In the genomic region with DNA sequence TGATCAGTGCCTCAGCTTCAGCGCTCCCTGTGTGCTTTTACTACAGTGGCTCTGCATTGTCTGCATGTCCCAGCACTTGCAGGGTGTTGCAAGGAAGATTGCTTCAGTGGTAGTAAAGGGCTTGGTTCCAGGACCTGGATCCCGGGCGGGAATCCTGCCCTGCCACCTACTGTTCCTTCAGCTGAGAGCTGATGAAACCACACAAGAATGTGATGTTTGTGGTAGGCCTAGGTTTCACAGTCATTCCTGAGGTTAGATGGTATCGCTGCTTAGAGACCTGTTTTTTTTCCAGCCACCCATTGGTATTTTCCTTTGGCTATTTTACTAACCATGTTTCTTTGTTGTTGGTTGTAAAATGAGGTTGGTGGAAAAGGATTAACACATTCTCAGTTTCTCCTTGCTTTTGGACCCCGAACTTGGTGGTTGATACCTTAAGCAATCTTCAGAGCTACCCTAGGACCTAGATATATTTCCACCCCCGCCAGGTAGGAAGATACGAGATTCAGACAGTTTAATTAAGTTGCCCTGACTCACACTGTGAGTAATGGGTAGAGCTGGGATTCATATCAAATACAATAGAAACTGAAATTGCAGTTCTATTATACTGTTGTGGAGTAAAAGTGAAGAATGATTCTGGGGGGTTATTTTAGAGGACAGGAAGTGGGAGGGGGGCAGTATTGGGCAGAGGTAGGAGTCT, we compare ENCODE assay signal across 1 cellular context.
TF ChIP-seq lines count a peak whose summit lies in the region.

No MANE protein-coding gene starts in this region.

TF ChIP-seq in HepG2, 621 proteins besides CTCF, POLR2A, EP300 and RAD21 (continues in another document):
- TF ChIP-seq JUN (CRISPR knock-in tag; IDR thresholded peaks at IDR 0.05) = no peak
- TF ChIP-seq ZNF644 (CRISPR knock-in tag; IDR thresholded peaks at IDR 0.05; ENCODE audit: low read depth) = peak; percentile 28; the same call in 1 of the 2 replicates
- TF ChIP-seq ZBTB21 (CRISPR knock-in tag; IDR thresholded peaks at IDR 0.05) = no peak
- TF ChIP-seq ATRX (CRISPR knock-in tag; IDR thresholded peaks at IDR 0.05; ENCODE audit: borderline replicate concordance) = no peak
- peak; percentile 23; the same call in 1 of the 2 replicates for TF ChIP-seq SOX5 (CRISPR knock-in tag; IDR thresholded peaks at IDR 0.05; ENCODE audit: borderline replicate concordance)
- TF ChIP-seq, protein P1, sequence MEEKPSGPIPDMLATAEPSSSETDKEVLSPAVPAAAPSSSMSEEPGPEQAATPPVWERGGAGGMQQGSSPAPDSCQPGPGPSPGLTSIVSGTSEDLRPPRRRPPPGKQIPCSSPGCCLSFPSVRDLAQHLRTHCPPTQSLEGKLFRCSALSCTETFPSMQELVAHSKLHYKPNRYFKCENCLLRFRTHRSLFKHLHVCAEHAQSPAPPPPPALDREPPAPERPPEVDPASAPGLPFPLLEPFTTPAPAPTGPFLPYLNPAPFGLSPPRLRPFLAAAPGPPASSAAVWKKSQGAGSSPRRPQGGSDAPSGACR (CRISPR knock-in tag; IDR thresholded peaks at IDR 0.05) = no peak
- no peak for TF ChIP-seq MATR3 (CRISPR knock-in tag; IDR thresholded peaks at IDR 0.05)
- TF ChIP-seq ZNF253 (CRISPR knock-in tag; IDR thresholded peaks at IDR 0.05; ENCODE audit: borderline replicate concordance) = no peak
- TF ChIP-seq ZNF768 (CRISPR knock-in tag; IDR thresholded peaks at IDR 0.05) = no peak
- peak; percentile 38; the same call in 1 of the 2 replicates for TF ChIP-seq SMC3 (IDR thresholded peaks at IDR 0.05; ENCODE audit: low read length)
- no peak for TF ChIP-seq ISL2 (CRISPR knock-in tag; IDR thresholded peaks at IDR 0.05)
- no peak for TF ChIP-seq CHD4 (IDR thresholded peaks at IDR 0.05; ENCODE audit: borderline replicate concordance, low read length)
- no peak for TF ChIP-seq PAF1 (CRISPR knock-in tag; IDR thresholded peaks at IDR 0.05)
- peak; percentile 12; the same call in 1 of the 2 replicates for TF ChIP-seq HNF4A (CRISPR knock-in tag; IDR thresholded peaks at IDR 0.05)
- TF ChIP-seq ZNF446 (CRISPR knock-in tag; IDR thresholded peaks at IDR 0.05) = no peak
- TF ChIP-seq, protein P2, sequence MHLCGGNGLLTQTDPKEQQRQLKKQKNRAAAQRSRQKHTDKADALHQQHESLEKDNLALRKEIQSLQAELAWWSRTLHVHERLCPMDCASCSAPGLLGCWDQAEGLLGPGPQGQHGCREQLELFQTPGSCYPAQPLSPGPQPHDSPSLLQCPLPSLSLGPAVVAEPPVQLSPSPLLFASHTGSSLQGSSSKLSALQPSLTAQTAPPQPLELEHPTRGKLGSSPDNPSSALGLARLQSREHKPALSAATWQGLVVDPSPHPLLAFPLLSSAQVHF (CRISPR knock-in tag; IDR thresholded peaks at IDR 0.05) = no peak
- TF ChIP-seq ADNP (CRISPR knock-in tag; IDR thresholded peaks at IDR 0.05) = no peak
- no peak for TF ChIP-seq ZSCAN22 (CRISPR knock-in tag; IDR thresholded peaks at IDR 0.05)
- TF ChIP-seq, protein P3, sequence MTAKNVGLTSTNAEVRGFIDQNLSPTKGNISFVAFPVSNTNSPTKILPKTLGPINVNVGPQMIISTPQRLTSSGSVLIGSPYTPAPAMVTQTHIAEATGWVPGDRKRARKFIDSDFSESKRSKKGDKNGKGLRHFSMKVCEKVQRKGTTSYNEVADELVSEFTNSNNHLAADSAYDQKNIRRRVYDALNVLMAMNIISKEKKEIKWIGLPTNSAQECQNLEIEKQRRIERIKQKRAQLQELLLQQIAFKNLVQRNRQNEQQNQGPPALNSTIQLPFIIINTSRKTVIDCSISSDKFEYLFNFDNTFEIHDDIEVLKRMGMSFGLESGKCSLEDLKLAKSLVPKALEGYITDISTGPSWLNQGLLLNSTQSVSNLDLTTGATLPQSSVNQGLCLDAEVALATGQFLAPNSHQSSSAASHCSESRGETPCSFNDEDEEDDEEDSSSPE (CRISPR knock-in tag; IDR thresholded peaks at IDR 0.05) = 0 out of 2 replicates have a peak, but pooled peaks have one; percentile 39
- TF ChIP-seq ZNF24 (IDR thresholded peaks at IDR 0.05) = no peak
- TF ChIP-seq, protein P4, sequence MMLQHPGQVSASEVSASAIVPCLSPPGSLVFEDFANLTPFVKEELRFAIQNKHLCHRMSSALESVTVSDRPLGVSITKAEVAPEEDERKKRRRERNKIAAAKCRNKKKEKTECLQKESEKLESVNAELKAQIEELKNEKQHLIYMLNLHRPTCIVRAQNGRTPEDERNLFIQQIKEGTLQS (CRISPR knock-in tag; IDR thresholded peaks at IDR 0.05) = peak; percentile 90
- no peak for TF ChIP-seq SMYD3 (CRISPR knock-in tag; IDR thresholded peaks at IDR 0.05)
- TF ChIP-seq CREB1 (IDR thresholded peaks at IDR 0.05) = no peak
- no peak for TF ChIP-seq CREB1 (CRISPR knock-in tag; IDR thresholded peaks at IDR 0.05)
- TF ChIP-seq TBX2 (CRISPR knock-in tag; IDR thresholded peaks at IDR 0.05; ENCODE audit: borderline replicate concordance) = peak; percentile 23; the same call in 1 of the 2 replicates
- TF ChIP-seq ZNF703 (CRISPR knock-in tag; IDR thresholded peaks at IDR 0.05; ENCODE audit: borderline replicate concordance) = no peak
- TF ChIP-seq ESRRA (CRISPR knock-in tag; IDR thresholded peaks at IDR 0.05; ENCODE audit: low read depth) = no peak
- TF ChIP-seq ERF (CRISPR knock-in tag; IDR thresholded peaks at IDR 0.05) = no peak
- no peak for TF ChIP-seq CENPT (CRISPR knock-in tag; IDR thresholded peaks at IDR 0.05; ENCODE audit: low read depth)
- TF ChIP-seq, protein P5, sequence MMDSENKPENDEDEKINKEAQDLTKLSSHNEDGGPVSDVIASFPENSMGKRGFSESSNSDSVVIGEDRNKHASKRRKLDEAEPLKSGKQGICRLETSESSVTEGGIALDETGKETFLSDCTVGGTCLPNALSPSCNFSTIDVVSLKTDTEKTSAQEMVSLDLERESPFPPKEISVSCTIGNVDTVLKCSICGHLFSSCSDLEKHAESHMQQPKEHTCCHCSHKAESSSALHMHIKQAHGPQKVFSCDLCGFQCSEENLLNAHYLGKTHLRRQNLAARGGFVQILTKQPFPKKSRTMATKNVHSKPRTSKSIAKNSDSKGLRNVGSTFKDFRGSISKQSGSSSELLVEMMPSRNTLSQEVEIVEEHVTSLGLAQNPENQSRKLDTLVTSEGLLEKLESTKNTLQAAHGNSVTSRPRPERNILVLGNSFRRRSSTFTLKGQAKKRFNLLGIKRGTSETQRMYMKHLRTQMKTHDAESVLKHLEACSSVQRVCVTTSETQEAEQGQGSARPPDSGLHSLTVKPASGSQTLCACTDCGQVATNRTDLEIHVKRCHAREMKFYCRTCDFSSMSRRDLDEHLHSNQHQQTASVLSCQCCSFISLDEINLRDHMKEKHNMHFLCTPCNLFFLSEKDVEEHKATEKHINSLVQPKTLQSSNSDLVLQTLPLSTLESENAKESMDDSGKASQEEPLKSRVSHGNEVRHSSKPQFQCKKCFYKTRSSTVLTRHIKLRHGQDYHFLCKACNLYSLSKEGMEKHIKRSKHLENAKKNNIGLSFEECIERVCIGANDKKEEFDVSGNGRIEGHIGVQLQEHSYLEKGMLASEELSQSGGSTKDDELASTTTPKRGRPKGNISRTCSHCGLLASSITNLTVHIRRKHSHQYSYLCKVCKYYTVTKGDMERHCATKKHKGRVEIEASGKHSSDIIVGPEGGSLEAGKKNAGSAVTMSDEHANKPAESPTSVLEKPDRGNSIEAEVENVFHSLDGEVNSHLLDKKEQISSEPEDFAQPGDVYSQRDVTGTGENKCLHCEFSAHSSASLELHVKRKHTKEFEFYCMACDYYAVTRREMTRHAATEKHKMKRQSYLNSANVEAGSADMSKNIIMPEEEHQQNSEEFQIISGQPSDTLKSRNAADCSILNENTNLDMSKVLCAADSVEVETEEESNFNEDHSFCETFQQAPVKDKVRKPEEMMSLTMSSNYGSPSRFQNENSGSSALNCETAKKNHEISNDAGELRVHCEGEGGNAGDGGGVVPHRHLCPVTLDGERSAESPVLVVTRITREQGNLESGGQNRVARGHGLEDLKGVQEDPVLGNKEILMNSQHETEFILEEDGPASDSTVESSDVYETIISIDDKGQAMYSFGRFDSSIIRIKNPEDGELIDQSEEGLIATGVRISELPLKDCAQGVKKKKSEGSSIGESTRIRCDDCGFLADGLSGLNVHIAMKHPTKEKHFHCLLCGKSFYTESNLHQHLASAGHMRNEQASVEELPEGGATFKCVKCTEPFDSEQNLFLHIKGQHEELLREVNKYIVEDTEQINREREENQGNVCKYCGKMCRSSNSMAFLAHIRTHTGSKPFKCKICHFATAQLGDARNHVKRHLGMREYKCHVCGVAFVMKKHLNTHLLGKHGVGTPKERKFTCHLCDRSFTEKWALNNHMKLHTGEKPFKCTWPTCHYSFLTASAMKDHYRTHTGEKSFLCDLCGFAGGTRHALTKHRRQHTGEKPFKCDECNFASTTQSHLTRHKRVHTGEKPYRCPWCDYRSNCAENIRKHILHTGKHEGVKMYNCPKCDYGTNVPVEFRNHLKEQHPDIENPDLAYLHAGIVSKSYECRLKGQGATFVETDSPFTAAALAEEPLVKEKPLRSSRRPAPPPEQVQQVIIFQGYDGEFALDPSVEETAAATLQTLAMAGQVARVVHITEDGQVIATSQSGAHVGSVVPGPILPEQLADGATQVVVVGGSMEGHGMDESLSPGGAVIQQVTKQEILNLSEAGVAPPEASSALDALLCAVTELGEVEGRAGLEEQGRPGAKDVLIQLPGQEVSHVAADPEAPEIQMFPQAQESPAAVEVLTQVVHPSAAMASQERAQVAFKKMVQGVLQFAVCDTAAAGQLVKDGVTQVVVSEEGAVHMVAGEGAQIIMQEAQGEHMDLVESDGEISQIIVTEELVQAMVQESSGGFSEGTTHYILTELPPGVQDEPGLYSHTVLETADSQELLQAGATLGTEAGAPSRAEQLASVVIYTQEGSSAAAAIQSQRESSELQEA (CRISPR knock-in tag; IDR thresholded peaks at IDR 0.05; ENCODE audit: not compliant biosample characterization) = no peak
- TF ChIP-seq MTA1 (CRISPR knock-in tag; IDR thresholded peaks at IDR 0.05; ENCODE audit: borderline replicate concordance) = no peak
- TF ChIP-seq SMAD1 (CRISPR knock-in tag; IDR thresholded peaks at IDR 0.05; ENCODE audit: borderline replicate concordance, low read depth) = no peak
- TF ChIP-seq, protein P6, sequence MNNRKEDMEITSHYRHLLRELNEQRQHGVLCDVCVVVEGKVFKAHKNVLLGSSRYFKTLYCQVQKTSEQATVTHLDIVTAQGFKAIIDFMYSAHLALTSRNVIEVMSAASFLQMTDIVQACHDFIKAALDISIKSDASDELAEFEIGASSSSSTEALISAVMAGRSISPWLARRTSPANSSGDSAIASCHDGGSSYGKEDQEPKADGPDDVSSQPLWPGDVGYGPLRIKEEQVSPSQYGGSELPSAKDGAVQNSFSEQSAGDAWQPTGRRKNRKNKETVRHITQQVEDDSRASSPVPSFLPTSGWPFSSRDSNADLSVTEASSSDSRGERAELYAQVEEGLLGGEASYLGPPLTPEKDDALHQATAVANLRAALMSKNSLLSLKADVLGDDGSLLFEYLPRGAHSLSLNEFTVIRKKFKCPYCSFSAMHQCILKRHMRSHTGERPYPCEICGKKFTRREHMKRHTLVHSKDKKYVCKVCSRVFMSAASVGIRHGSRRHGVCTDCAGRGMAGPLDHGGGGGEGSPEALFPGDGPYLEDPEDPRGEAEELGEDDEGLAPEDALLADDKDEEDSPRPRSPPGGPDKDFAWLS (CRISPR knock-in tag; IDR thresholded peaks at IDR 0.05; ENCODE audit: borderline replicate concordance) = no peak
- no peak for TF ChIP-seq SRF (IDR thresholded peaks at IDR 0.05; ENCODE audit: low read depth, low read length)
- no peak for TF ChIP-seq MBNL3 (CRISPR knock-in tag; conservative IDR thresholded peaks at IDR 0.05)
- TF ChIP-seq, protein P7, sequence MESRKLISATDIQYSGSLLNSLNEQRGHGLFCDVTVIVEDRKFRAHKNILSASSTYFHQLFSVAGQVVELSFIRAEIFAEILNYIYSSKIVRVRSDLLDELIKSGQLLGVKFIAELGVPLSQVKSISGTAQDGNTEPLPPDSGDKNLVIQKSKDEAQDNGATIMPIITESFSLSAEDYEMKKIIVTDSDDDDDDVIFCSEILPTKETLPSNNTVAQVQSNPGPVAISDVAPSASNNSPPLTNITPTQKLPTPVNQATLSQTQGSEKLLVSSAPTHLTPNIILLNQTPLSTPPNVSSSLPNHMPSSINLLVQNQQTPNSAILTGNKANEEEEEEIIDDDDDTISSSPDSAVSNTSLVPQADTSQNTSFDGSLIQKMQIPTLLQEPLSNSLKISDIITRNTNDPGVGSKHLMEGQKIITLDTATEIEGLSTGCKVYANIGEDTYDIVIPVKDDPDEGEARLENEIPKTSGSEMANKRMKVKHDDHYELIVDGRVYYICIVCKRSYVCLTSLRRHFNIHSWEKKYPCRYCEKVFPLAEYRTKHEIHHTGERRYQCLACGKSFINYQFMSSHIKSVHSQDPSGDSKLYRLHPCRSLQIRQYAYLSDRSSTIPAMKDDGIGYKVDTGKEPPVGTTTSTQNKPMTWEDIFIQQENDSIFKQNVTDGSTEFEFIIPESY (CRISPR knock-in tag; IDR thresholded peaks at IDR 0.05) = no peak
- no peak for TF ChIP-seq ETV5 (CRISPR knock-in tag; IDR thresholded peaks at IDR 0.05; ENCODE audit: borderline replicate concordance)
- no peak for TF ChIP-seq PPARG (CRISPR knock-in tag; conservative IDR thresholded peaks at IDR 0.05)
- no peak for TF ChIP-seq STAT5B (CRISPR knock-in tag; IDR thresholded peaks at IDR 0.05)
- TF ChIP-seq IKZF4 (CRISPR knock-in tag; IDR thresholded peaks at IDR 0.05; ENCODE audit: borderline replicate concordance, low read depth, not compliant biosample characterization) = no peak
- TF ChIP-seq ZNF501 (CRISPR knock-in tag; IDR thresholded peaks at IDR 0.05) = no peak
- TF ChIP-seq PHF5A (CRISPR knock-in tag; IDR thresholded peaks at IDR 0.05; ENCODE audit: low read depth, unreplicated experiment) = no peak
- no peak for TF ChIP-seq ZNF883 (CRISPR knock-in tag; IDR thresholded peaks at IDR 0.05; ENCODE audit: not compliant biosample characterization)
- TF ChIP-seq, protein P8, sequence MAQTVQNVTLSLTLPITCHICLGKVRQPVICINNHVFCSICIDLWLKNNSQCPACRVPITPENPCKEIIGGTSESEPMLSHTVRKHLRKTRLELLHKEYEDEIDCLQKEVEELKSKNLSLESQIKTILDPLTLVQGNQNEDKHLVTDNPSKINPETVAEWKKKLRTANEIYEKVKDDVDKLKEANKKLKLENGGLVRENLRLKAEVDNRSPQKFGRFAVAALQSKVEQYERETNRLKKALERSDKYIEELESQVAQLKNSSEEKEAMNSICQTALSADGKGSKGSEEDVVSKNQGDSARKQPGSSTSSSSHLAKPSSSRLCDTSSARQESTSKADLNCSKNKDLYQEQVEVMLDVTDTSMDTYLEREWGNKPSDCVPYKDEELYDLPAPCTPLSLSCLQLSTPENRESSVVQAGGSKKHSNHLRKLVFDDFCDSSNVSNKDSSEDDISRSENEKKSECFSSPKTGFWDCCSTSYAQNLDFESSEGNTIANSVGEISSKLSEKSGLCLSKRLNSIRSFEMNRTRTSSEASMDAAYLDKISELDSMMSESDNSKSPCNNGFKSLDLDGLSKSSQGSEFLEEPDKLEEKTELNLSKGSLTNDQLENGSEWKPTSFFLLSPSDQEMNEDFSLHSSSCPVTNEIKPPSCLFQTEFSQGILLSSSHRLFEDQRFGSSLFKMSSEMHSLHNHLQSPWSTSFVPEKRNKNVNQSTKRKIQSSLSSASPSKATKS (CRISPR knock-in tag; IDR thresholded peaks at IDR 0.05) = no peak
- no peak for TF ChIP-seq FIP1L1 (IDR thresholded peaks at IDR 0.05; ENCODE audit: borderline replicate concordance, insufficient read depth, low read depth, low read length)
- no peak for TF ChIP-seq HNRNPK (IDR thresholded peaks at IDR 0.05; ENCODE audit: low read depth, low read length, poor library complexity, severe bottlenecking)
